27 cellular contexts compared by ENCODE assay signal in genomic region chr16:88994704-88995103, GRCh38. TPM values are rescaled to one million over a fixed set of nuclear protein-coding genes. Genes with fewer than 3 reads are reported as not detected.
"Had no signal": no experiment of that assay in that cellular context is flagged by ENCODE, and none has a peak within 500 bp of the region (broad histone marks: within the 10 kb centered on the region; RNA-seq: fewer than 3 reads in every experiment).

No MANE protein-coding gene starts in this region.

- H3K4me3 Mint-ChIP-seq: activated CD8-positive, alpha-beta T cell treated with anti-CD3 and anti-CD28 coated beads, Interleukin-2, amount 10 ng/mL, durations not matched to agents 7 days and 5 days; activated naive CD4-positive, alpha-beta T cell treated with anti-CD3 and anti-CD28 coated beads, Interleukin-2, amount 50 U/mL, for 24 hours; activated T-helper 1 cell treated with anti-CD3 and anti-CD28 coated beads, Interleukin-12 subunit alpha, Interleukin-12 subunit beta, Interleukin-2, Interleukin-4 antibody, amounts not matched to agents 30 ng/mL and 10 ng/mL and 1 ng/mL, durations not matched to agents 14 hours and 24 hours and 36 hours; central memory CD8-positive, alpha-beta T cell; T-helper 17 cell; WTC11 had no signal

- H3K27me3 Mint-ChIP-seq: activated naive CD4-positive, alpha-beta T cell treated with anti-CD3 and anti-CD28 coated beads, Interleukin-2, amount 50 U/mL, for 24 hours had no signal

- ATAC-seq: activated CD8-positive, alpha-beta T cell treated with anti-CD3 and anti-CD28 coated beads, Interleukin-2, amount 10 ng/mL, durations not matched to agents 7 days and 5 days; T-helper 17 cell; WTC11 had no signal

- H3K27ac Mint-ChIP-seq: activated CD8-positive, alpha-beta T cell treated with anti-CD3 and anti-CD28 coated beads, Interleukin-2, amount 10 ng/mL, durations not matched to agents 7 days and 5 days; activated naive CD4-positive, alpha-beta T cell treated with anti-CD3 and anti-CD28 coated beads, Interleukin-2, amount 50 U/mL, for 24 hours; activated T-helper 1 cell treated with anti-CD3 and anti-CD28 coated beads, Interleukin-12 subunit alpha, Interleukin-12 subunit beta, Interleukin-2, Interleukin-4 antibody, amounts not matched to agents 30 ng/mL and 10 ng/mL and 1 ng/mL, durations not matched to agents 14 hours and 24 hours and 36 hours; T-helper 17 cell had no signal

- DNase-seq: activated CD4-positive, alpha-beta T cell treated with anti-CD3 and anti-CD28 coated beads for 48 hours; activated CD4-positive, alpha-beta T cell treated with anti-CD3 and anti-CD28 coated beads, Interleukin-2, amount 50 U/mL, for 4 hours; activated CD4-positive, CD25-positive, alpha-beta regulatory T cell treated with anti-CD3 and anti-CD28 coated beads, Interleukin-2, amount 50 U/mL, for 72 hours; activated CD8-positive, alpha-beta memory T cell treated with anti-CD3 and anti-CD28 coated beads, Interleukin-2, amount 50 U/mL, for 48 hours; activated CD8-positive, alpha-beta T cell treated with anti-CD3 and anti-CD28 coated beads, Interleukin-2, amount 10 ng/mL, durations not matched to agents 7 days and 5 days; activated effector memory CD4-positive, alpha-beta T cell treated with Interleukin-2 at 50 U/mL for 16 hours; activated naive CD4-positive, alpha-beta T cell; activated T-cell treated with anti-CD3 and anti-CD28 coated beads, Interleukin-2, amount 50 U/mL, for 1 hour; aorta; KG1; NCI-H1092; NCI-H1417; NCI-H187 treated with DMSO at 0.1 percent for 48 hours; NCI-H2081 treated with DMSO at 0.1 percent for 48 hours; NCI-H2171; NCI-H226; NCI-H526; NCI-H774; SIG-M5; T-helper 17 cell; T-helper 9 cell had no signal

RNA-seq across cellular contexts. Expression of gene CBFA2T3, which starts 17.7 kb away (rescaled TPM):
- total RNA-seq: activated CD8-positive, alpha-beta T cell treated with anti-CD3 and anti-CD28 coated beads, Interleukin-2, amount 10 ng/mL, durations not matched to agents 7 days and 5 days; activated T-helper 1 cell treated with anti-CD3 and anti-CD28 coated beads, Interleukin-12 subunit alpha, Interleukin-12 subunit beta, Interleukin-2, Interleukin-4 antibody, amounts not matched to agents 30 ng/mL and 10 ng/mL and 1 ng/mL, durations not matched to agents 14 hours and 24 hours and 36 hours; MCF 10A; NCI-H460 had no signal
